1 cellular context compared by ENCODE assay signal in the genomic region with DNA sequence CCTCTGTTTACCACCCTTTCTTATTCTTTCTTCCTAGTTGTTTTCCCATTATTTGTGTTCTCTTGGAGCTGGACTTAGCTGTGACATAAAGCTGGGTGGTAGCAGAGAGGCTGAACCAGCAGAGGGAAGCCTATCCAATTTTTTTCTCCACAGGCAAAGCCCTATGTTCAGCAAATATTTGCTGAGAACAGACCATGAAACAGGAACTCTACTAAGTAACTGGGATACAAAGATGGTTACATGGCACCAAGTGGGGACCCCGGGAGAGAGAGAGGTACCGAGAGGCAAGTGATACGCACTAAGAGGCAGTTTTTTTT.
TF ChIP-seq lines count a peak whose summit lies in the region.

No MANE protein-coding gene starts in this region.

TF ChIP-seq in GM12878, 131 proteins besides CTCF, POLR2A, EP300 and RAD21:
- TF ChIP-seq POU2F2 (IDR thresholded peaks at IDR 0.05; ENCODE audit: borderline replicate concordance, low read depth, low read length) (no peak), CBX3 (IDR thresholded peaks at IDR 0.05; ENCODE audit: borderline replicate concordance, low read depth) (no peak), SMC3 (IDR thresholded peaks at IDR 0.05; ENCODE audit: borderline replicate concordance, low read length) (no peak), SIX5 (IDR thresholded peaks at IDR 0.05; ENCODE audit: low read depth, low read length, severe bottlenecking) (no peak), MXI1 (IDR thresholded peaks at IDR 0.05; ENCODE audit: low read depth, low read length) (no peak), RELB (IDR thresholded peaks at IDR 0.05; ENCODE audit: low read depth) (no peak)
